13 cellular contexts compared by ENCODE assay signal in genomic region chr6:106316376-106316769, GRCh38. TPM values are rescaled to one million over a fixed set of nuclear protein-coding genes. Genes with fewer than 3 reads are reported as not detected.
DNase-seq lines count a peak whose midpoint lies in the region; ATAC-seq, FAIRE-seq and TF ChIP-seq lines count a peak whose summit lies in the region.
"Had no signal": no experiment of that assay in that cellular context is flagged by ENCODE, and none has a peak within 500 bp of the region (broad histone marks: within the 10 kb centered on the region; RNA-seq: fewer than 3 reads in every experiment).

No MANE protein-coding gene starts in this region.

- H3K36me3 ChIP-seq in BLaER1 treated with 17β-estradiol and CSF1 and Interleukin-3, amounts not matched to agents 10 nM and 100 nM = peaks cover 38 to 57% (median 45%) of the 10 kb centered on the region in 11 experiments
- peaks cover 10 to 21% of the 10 kb centered on the region in 2 experiments for H3K36me3 ChIP-seq in HEK293 (ENCODE audit: control insufficient read depth in 2 of 2, insufficient read depth in 1 of 2, low read length in 2 of 2)

- no peak overlapping the region for H3K4me3 ChIP-seq in BLaER1 treated with 17β-estradiol and CSF1 and Interleukin-3, amounts not matched to agents 10 nM and 100 nM
- H3K4me3 ChIP-seq in HEK293 (ENCODE audit: low read depth, low read length) = no peak overlapping the region
- H3K4me3 ChIP-seq: psoas muscle had no signal

- no peaks in the 10 kb centered on the region for H3K9me3 Mint-ChIP-seq in activated CD4-positive, alpha-beta memory T cell treated with anti-CD3 and anti-CD28 coated beads, Interleukin-2, amount 10 ng/mL, durations not matched to agents 7 days and 5 days
- no peaks in the 10 kb centered on the region for H3K9me3 Mint-ChIP-seq in glutamatergic neuron (ENCODE audit: unreplicated experiment)
- H3K9me3 Mint-ChIP-seq: endodermal cell had no signal

- H3K4me1 ChIP-seq in BLaER1 treated with 17β-estradiol and CSF1 and Interleukin-3, amounts not matched to agents 10 nM and 100 nM = peaks cover 14 to 58% (median 18%) of the 10 kb centered on the region in 10 experiments
- peaks cover 38% of the 10 kb centered on the region for H3K4me1 ChIP-seq in HEK293 (ENCODE audit: control insufficient read depth, insufficient read depth, low read length)

- CTCF ChIA-PET in HEK293 (lab: Yijun Ruan, JAX) = no interaction called here
- CTCF ChIA-PET in activated CD4-positive, alpha-beta memory T cell treated with anti-CD3 and anti-CD28 coated beads, Interleukin-2, amount 10 ng/mL, durations not matched to agents 7 days and 5 days (lab: Charles Lee) = no interaction called here

- peak overlapping the region; percentile 7 for H3K27ac Mint-ChIP-seq in activated CD4-positive, alpha-beta memory T cell treated with anti-CD3 and anti-CD28 coated beads, Interleukin-2, amount 10 ng/mL, durations not matched to agents 7 days and 5 days
- no peak overlapping the region for H3K27ac Mint-ChIP-seq in glutamatergic neuron (ENCODE audit: unreplicated experiment)
- H3K27ac Mint-ChIP-seq: endodermal cell had no signal

- peak; percentile 14 for FAIRE-seq in A204.1 (lab: Jason Lieb, UNC)

- peaks cover 47% of the 10 kb centered on the region for H3K36me3 Mint-ChIP-seq in activated CD4-positive, alpha-beta memory T cell treated with anti-CD3 and anti-CD28 coated beads, Interleukin-2, amount 10 ng/mL, durations not matched to agents 7 days and 5 days (ENCODE audit: low read depth)
- no peaks in the 10 kb centered on the region for H3K36me3 Mint-ChIP-seq in glutamatergic neuron (ENCODE audit: unreplicated experiment)

- H3K4me2 ChIP-seq in BLaER1 treated with 17β-estradiol and CSF1 and Interleukin-3, amounts not matched to agents 10 nM and 100 nM = peak overlapping the region; percentile 26 to 56 (median 39); a peak in 19 of 22 replicates

- POLR2A ChIA-PET in HEK293 (lab: Yijun Ruan, JAX) = interaction anchor here (1.8 to 1.9 kb wide), 2 partner anchors 9 kb away, joined by 5 to 8 read pairs; partner anchors contain the start of gene ATG5
- POLR2A ChIA-PET in activated CD4-positive, alpha-beta memory T cell treated with anti-CD3 and anti-CD28 coated beads, Interleukin-2, amount 10 ng/mL, durations not matched to agents 7 days and 5 days (lab: Charles Lee) = interaction anchor here (2.8 kb wide), 1 partner anchor 9 kb away, joined by 14 read pairs; the partner anchor contains the start of gene ATG5

- H3K9ac ChIP-seq in BLaER1 treated with 17β-estradiol and CSF1 and Interleukin-3, amounts not matched to agents 10 nM and 100 nM = no peak overlapping the region

- no peak overlapping the region for H3K4me3 Mint-ChIP-seq in activated CD4-positive, alpha-beta memory T cell treated with anti-CD3 and anti-CD28 coated beads, Interleukin-2, amount 10 ng/mL, durations not matched to agents 7 days and 5 days
- no peak overlapping the region for H3K4me3 Mint-ChIP-seq in glutamatergic neuron (ENCODE audit: unreplicated experiment)
- H3K4me3 Mint-ChIP-seq: endodermal cell had no signal

- no peaks in the 10 kb centered on the region for H3K27me3 Mint-ChIP-seq in activated CD4-positive, alpha-beta memory T cell treated with anti-CD3 and anti-CD28 coated beads, Interleukin-2, amount 10 ng/mL, durations not matched to agents 7 days and 5 days
- no peaks in the 10 kb centered on the region for H3K27me3 Mint-ChIP-seq in glutamatergic neuron (ENCODE audit: unreplicated experiment)

- ATAC-seq in GM18909 (IDR thresholded peaks at IDR 0.05; ENCODE audit: poor library complexity, unreplicated experiment) = no peak
- ATAC-seq: left ventricle myocardium superior, psoas muscle had no signal

- peaks cover 53% of the 10 kb centered on the region for H3K4me1 Mint-ChIP-seq in activated CD4-positive, alpha-beta memory T cell treated with anti-CD3 and anti-CD28 coated beads, Interleukin-2, amount 10 ng/mL, durations not matched to agents 7 days and 5 days
- no peaks in the 10 kb centered on the region for H3K4me1 Mint-ChIP-seq in glutamatergic neuron (ENCODE audit: low read depth, unreplicated experiment)

- H4K20me1 ChIP-seq in BLaER1 treated with 17β-estradiol and CSF1 and Interleukin-3, amounts not matched to agents 10 nM and 100 nM = peaks cover 25 to 96% (median 64%) of the 10 kb centered on the region in 11 experiments; a peak in 20 of 22 replicates

- no peak for TF ChIP-seq CTCF in HEK293 (tag by site-specific recombination; IDR thresholded peaks at IDR 0.05)
- no peak for TF ChIP-seq CTCF in glutamatergic neuron (IDR thresholded peaks at IDR 0.05; ENCODE audit: partially characterized antibody, unreplicated experiment)

- no peak for DNase-seq in activated CD4-positive, alpha-beta memory T cell treated with anti-CD3 and anti-CD28 coated beads, Interleukin-2, amount 10 ng/mL, durations not matched to agents 7 days and 5 days
- no peak for DNase-seq in glutamatergic neuron
- DNase-seq in kidney tubule cell (ENCODE audit: low spot score) = no peak
- DNase-seq in T-helper 9 cell = no peak
- DNase-seq: C1 segment of cervical spinal cord, endodermal cell, left ventricle myocardium superior, psoas muscle had no signal

- no peaks in the 10 kb centered on the region for H3K9me3 ChIP-seq in BLaER1 treated with 17β-estradiol and CSF1 and Interleukin-3, amounts not matched to agents 10 nM and 100 nM (replicated peaks in 1 of 11)
- no peaks in the 10 kb centered on the region for H3K9me3 ChIP-seq in HEK293 (ENCODE audit: control insufficient read depth, insufficient read depth, low read depth, low read length)
- H3K9me3 ChIP-seq: psoas muscle had no signal

- no peak overlapping the region for H3K27ac ChIP-seq in BLaER1 treated with 17β-estradiol and CSF1 and Interleukin-3, amounts not matched to agents 10 nM and 100 nM
- H3K27ac ChIP-seq in HEK293 (ENCODE audit: extremely low read depth, low read depth, low read length) = no peak overlapping the region
- H3K27ac ChIP-seq: psoas muscle, RWPE1 had no signal

- H3K27me3 ChIP-seq in BLaER1 treated with 17β-estradiol and CSF1 and Interleukin-3, amounts not matched to agents 10 nM and 100 nM = no peaks in the 10 kb centered on the region

TF ChIP-seq in HEK293, 187 proteins besides CTCF, POLR2A, EP300 and RAD21:
- TF ChIP-seq, protein P1, sequence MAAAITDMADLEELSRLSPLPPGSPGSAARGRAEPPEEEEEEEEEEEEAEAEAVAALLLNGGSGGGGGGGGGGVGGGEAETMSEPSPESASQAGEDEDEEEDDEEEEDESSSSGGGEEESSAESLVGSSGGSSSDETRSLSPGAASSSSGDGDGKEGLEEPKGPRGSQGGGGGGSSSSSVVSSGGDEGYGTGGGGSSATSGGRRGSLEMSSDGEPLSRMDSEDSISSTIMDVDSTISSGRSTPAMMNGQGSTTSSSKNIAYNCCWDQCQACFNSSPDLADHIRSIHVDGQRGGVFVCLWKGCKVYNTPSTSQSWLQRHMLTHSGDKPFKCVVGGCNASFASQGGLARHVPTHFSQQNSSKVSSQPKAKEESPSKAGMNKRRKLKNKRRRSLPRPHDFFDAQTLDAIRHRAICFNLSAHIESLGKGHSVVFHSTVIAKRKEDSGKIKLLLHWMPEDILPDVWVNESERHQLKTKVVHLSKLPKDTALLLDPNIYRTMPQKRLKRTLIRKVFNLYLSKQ (tag by site-specific recombination; IDR thresholded peaks at IDR 0.05; ENCODE audit: borderline replicate concordance) = no peak
- no peak for TF ChIP-seq HOXC10 (CRISPR knock-in tag; IDR thresholded peaks at IDR 0.05)
- TF ChIP-seq PRDM1 (tag by site-specific recombination; IDR thresholded peaks at IDR 0.05) = peak; percentile 13; the same call in 1 of the 2 replicates
TF ChIP-seq in HEK293: peak in this region for 1.

RNA-seq across cellular contexts. Expression of gene ATG5, which starts 9.2 kb away (rescaled TPM):
- total RNA-seq in activated CD4-positive, alpha-beta memory T cell treated with anti-CD3 and anti-CD28 coated beads, Interleukin-2, amount 10 ng/mL, durations not matched to agents 7 days and 5 days = 10 to 100 TPM; 35.4 to 35.6 TPM
- total RNA-seq in glutamatergic neuron (ENCODE audit: unreplicated experiment) = 24.8 TPM

RNA-seq across cellular contexts. Expression of gene CRYBG1, which starts 44.1 kb away (rescaled TPM):
- 10 to 100 TPM; 59.2 TPM for total RNA-seq in activated CD4-positive, alpha-beta memory T cell treated with anti-CD3 and anti-CD28 coated beads, Interleukin-2, amount 10 ng/mL, durations not matched to agents 7 days and 5 days
- 0.15 TPM for total RNA-seq in glutamatergic neuron (ENCODE audit: unreplicated experiment)

Comparison
In these comparisons a context has a peak if more than half of its experiments do, and no peak if none do; other contexts are left out.
1. RNA of gene CRYBG1, which starts 44.1 kb away (total RNA-seq): 59.2 TPM in activated CD4-positive, alpha-beta memory T cell treated with anti-CD3 and anti-CD28 coated beads, Interleukin-2, amount 10 ng/mL, durations not matched to agents 7 days and 5 days; 0.15 TPM in glutamatergic neuron (single experiment); every median in the first group is over 10 times any median in the second.